In genomic region chr12:117518594-117519270, GRCh38 we compare ENCODE assay signal across 17 cellular contexts.
DNase-seq lines count a peak whose midpoint lies in the region; ATAC-seq and TF ChIP-seq lines count a peak whose summit lies in the region.
"Had no signal": no experiment of that assay in that cellular context is flagged by ENCODE, and none has a peak within 500 bp of the region (broad histone marks: within the 10 kb centered on the region; RNA-seq: fewer than 3 reads in every experiment).

No MANE protein-coding gene starts in this region.

- 66 to 78% methylated on average over 11 of the region's 11 CpGs for WGBS in heart right ventricle, 2 donors

- no peaks in the 10 kb centered on the region for H3K36me3 ChIP-seq in SJCRH30
- H3K36me3 ChIP-seq in heart right ventricle, result no peaks in the 10 kb centered on the region
- H3K36me3 ChIP-seq: spleen had no signal

- ATAC-seq in heart right ventricle, result peak in 6 of 8 donors; percentile 25 to 89 (median 50)
- no peak for ATAC-seq in GM19328 (IDR thresholded peaks at IDR 0.05; ENCODE audit: unreplicated experiment)
- ATAC-seq: activated T-cell treated with anti-CD3 and anti-CD28 coated beads, Interleukin-2, amount 50 U/mL, for 72 hours had no signal

- H3K9me3 ChIP-seq in SJCRH30 (replicated peaks) (no peaks in the 10 kb centered on the region), heart right ventricle (peaks cover 0 to 8% (median 0%) of the 10 kb centered on the region in 11 donors)
- H3K9me3 ChIP-seq: Caco-2 had no signal

- peak; percentile 12 for DNase-seq in COLO829 (ENCODE audit: low spot score)
- peak; percentile 47 to 48 for DNase-seq in SJCRH30
- peak in 1 of 2 donors; percentile 57 for DNase-seq in heart right ventricle
- peak; percentile 14 for DNase-seq in pons (ENCODE audit: low spot score)
- DNase-seq in iPS-NIHi11 (ENCODE audit: low spot score), result no peak
- no peak for DNase-seq in activated CD4-positive, alpha-beta T cell treated with anti-CD3 and anti-CD28 coated beads for 4 hours
- DNase-seq in NCI-H774 (lab: John Stamatoyannopoulos, UW), result no peak
- DNase-seq: activated CD4-positive, alpha-beta T cell treated with anti-CD3 and anti-CD28 coated beads, Interleukin-2, amount 50 U/mL, for 48 hours; activated T-cell treated with anti-CD3 and anti-CD28 coated beads, Interleukin-2, amount 50 U/mL, for 72 hours; Caco-2; cortex of kidney; occipital lobe; spleen had no signal

- H3K27me3 ChIP-seq in SJCRH30, result no peaks in the 10 kb centered on the region
- no peaks in the 10 kb centered on the region for H3K27me3 ChIP-seq in heart right ventricle

- TF ChIP-seq CTCF in heart right ventricle (IDR thresholded peaks at IDR 0.05), result no peak

- H3K27ac ChIP-seq in SJCRH30, result no peak overlapping the region
- no peak overlapping the region for H3K27ac ChIP-seq in heart right ventricle
- H3K27ac ChIP-seq: HL-60, KMS-11, SK-N-MC, spleen had no signal

- H3K4me3 ChIP-seq in SJCRH30, result no peak overlapping the region
- no peak overlapping the region for H3K4me3 ChIP-seq in heart right ventricle
- H3K4me3 ChIP-seq: SK-N-MC, spleen had no signal

- intact Hi-C loops in heart right ventricle (cut with DNase I), result no loop called here

- H3K4me1 ChIP-seq in SJCRH30, result no peaks in the 10 kb centered on the region
- H3K4me1 ChIP-seq in heart right ventricle, result peaks cover 0 to 17% (median 3%) of the 10 kb centered on the region in 9 donors
- H3K4me1 ChIP-seq: Caco-2, spleen had no signal

Comparison
In these comparisons a context has a peak if more than half of its experiments do, and no peak if none do; other contexts are left out.
1. DNase-seq: peak in COLO829 (single experiment), SJCRH30 (2 of 2) and pons (single experiment); none in iPS-NIHi11 (single experiment), activated CD4-positive, alpha-beta T cell treated with anti-CD3 and anti-CD28 coated beads for 4 hours (0 of 2) and NCI-H774 (single experiment).